1 cellular context compared by ENCODE assay signal in the genomic region with DNA sequence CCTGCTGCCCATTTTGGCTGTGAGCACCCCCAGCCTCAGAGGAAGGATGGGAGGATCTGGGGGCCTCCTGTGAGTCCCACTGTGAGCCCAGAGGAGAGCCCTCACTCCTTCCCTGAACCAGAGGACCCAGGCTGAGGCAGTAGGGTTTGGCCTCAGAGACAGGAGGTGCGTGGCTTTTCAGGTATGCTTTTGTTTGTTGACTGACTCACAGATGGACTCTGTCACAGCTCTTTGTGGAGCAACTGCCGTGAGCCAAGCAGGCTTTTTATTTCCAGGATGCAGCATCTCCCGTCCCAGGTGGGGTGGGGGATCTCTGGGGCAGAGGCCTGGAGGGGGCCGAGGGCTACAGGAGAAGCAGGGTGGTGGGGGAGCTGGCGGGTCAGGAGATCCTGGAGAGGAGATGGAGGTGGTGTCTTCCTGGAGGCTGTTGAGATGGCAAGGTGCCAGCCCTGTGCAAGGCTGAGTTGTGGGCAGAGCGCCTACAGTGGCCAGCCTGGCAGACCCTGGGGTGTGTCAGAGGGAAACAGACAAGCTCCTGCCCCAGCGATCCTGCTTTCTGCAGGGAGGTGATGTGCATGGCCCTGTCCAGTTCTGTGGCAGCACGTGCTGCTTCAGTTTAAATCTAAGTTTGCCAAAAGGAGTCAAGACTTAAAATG.
TF ChIP-seq lines count a peak whose summit lies in the region.

No MANE protein-coding gene starts in this region.

TF ChIP-seq in K562, 482 proteins besides CTCF, POLR2A, EP300 and RAD21:
- TF ChIP-seq NFIC (IDR thresholded peaks at IDR 0.05) (peak; percentile 35; the same call in 1 of the 2 replicates), PHB2 (IDR thresholded peaks at IDR 0.05; ENCODE audit: low read depth) (no peak), STAT5A (IDR thresholded peaks at IDR 0.05; ENCODE audit: borderline replicate concordance, low read length) (no peak), FUS (optimal IDR thresholded peaks at IDR 0.05; ENCODE audit: low read depth, low read length) (no peak), ATF1 (CRISPR knock-in tag; IDR thresholded peaks at IDR 0.05) (no peak), ATF1 (tag; IDR thresholded peaks at IDR 0.05) (no peak)
TF ChIP-seq in K562: peak in this region for 1.
